18 cellular contexts compared by ENCODE assay signal in the genomic region with DNA sequence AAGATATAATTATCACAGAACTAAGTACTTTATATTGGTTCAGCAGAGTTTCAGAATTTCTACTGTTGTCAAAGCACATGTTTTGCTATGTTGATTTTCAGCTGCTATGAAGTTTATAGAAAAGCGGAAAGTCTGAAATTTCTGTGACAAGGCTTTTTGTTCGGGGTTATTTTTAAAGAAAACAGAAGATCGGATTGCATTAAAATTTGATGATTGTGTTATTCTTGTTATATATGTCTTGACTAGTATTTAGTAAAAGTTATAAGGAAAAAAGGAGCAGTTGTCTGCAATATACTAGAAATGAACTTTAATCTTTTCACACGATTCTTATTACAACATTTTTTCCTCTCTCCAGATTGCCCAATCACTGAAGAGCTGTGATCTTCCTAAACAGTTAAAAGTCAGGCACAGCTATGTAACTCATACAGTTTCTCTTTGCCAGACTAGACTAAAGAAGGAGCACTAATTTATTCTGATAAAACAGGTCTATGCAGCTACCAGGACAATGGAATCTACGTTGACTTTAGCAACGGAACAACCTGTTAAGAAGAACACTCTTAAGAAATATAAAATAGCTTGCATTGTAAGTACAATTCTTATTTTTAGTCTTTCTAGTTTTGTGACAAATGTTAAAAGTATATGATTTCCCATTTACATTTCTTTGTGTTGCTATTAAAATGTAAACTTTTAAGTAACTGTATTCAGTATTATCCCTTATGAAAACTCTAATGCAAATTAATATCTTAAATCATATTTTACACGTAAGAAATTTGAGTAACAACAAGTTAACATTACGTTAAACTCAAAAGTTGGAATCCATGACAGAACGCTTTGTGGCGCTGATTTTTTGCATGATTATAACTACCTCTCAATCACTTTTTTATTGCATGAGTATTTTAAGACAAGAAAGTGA. TPM values are rescaled to one million over a fixed set of nuclear protein-coding genes. Genes with fewer than 3 reads are reported as not detected.
DNase-seq lines count a peak whose midpoint lies in the region; ATAC-seq and TF ChIP-seq lines count a peak whose summit lies in the region.
"Had no signal": no experiment of that assay in that cellular context is flagged by ENCODE, and none has a peak within 500 bp of the region (broad histone marks: within the 10 kb centered on the region; RNA-seq: fewer than 3 reads in every experiment).

A gene (plus strand): TSS at position 423 of the 913 bp plus-strand sequence. CDS start 83 bp downstream, at position 506.

- TSS peak; percentile 84 for BruUV-seq in OCI-LY7 (replicated peaks; lab: Mats Ljungman, UMichigan)

- DNase-seq in ACHN (peak; percentile 53), OCI-LY7 (ENCODE audit: low spot score) (peak; percentile 50), colonic mucosa (no peak), mucosa of descending colon (peak in 1 of 3 donors; percentile 36), nucleus accumbens (lab: John Stamatoyannopoulos, UW) (no peak)
- DNase-seq: activated CD8-positive, alpha-beta T cell treated with anti-CD3 and anti-CD28 coated beads for 36 hours; activated gamma-delta T cell; brain microvascular endothelial cell; H9; heart left ventricle; KBM-7; left ventricle myocardium inferior; NCI-H187; NCI-H526 treated with DMSO at 0.1 percent for 48 hours; T-helper 9 cell had no signal

- POLR2A ChIA-PET in OCI-LY7 (lab: Charles Lee): interaction anchor here (0.6 to 2.0 kb wide), 3 partner anchors 9 to 18 kb away, joined by 4 to 13 read pairs (median 5); a partner anchor contains a TSS

- H3K36me3 ChIP-seq in OCI-LY7 (ENCODE audit: insufficient read depth, low read length): no peaks in the 10 kb centered on the region; the same call in 1 of the 2 replicates
- H3K36me3 ChIP-seq in colonic mucosa: no peaks in the 10 kb centered on the region
- no peaks in the 10 kb centered on the region for H3K36me3 ChIP-seq in mucosa of descending colon (ENCODE audit: low read depth)
- H3K36me3 ChIP-seq: brain microvascular endothelial cell, heart left ventricle, left ventricle myocardium inferior had no signal

- H3K9me3 ChIP-seq in OCI-LY7 (ENCODE audit: low read length): no peaks in the 10 kb centered on the region
- H3K9me3 ChIP-seq in colonic mucosa: no peaks in the 10 kb centered on the region
- no peaks in the 10 kb centered on the region for H3K9me3 ChIP-seq in mucosa of descending colon
- H3K9me3 ChIP-seq: heart left ventricle, left ventricle myocardium inferior had no signal

- H3K36me3 Mint-ChIP-seq in activated T-helper 17 cell treated with anti-CD3 and anti-CD28 coated beads, Interleukin-2, amount 50 U/mL, for 72 hours (ENCODE audit: low read depth): no peaks in the 10 kb centered on the region

- no peaks in the 10 kb centered on the region for H3K4me1 Mint-ChIP-seq in activated T-helper 17 cell treated with anti-CD3 and anti-CD28 coated beads, Interleukin-2, amount 50 U/mL, for 72 hours
- H3K4me1 Mint-ChIP-seq: H9 had no signal

- TF ChIP-seq CTCF in OCI-LY7 (conservative IDR thresholded peaks at IDR 0.05; ENCODE audit: low read length) (no peak), colonic mucosa (IDR thresholded peaks at IDR 0.05) (no peak), mucosa of descending colon (IDR thresholded peaks at IDR 0.05) (no peak)

- H3K9ac ChIP-seq in colonic mucosa (ENCODE audit: low read depth in 2 of 2, low read length in 2 of 2): no peak within 1 kb of the TSS

- CTCF ChIA-PET in OCI-LY7 (lab: Charles Lee; ENCODE audit: unreplicated experiment): interaction anchor here (2.1 kb wide), 1 partner anchor 9 kb away, joined by 13 read pairs; a partner anchor contains a TSS

- no peak within 1 kb of the TSS for H3K4me3 Mint-ChIP-seq in activated T-helper 17 cell treated with anti-CD3 and anti-CD28 coated beads, Interleukin-2, amount 50 U/mL, for 72 hours
- H3K4me3 Mint-ChIP-seq: activated CD8-positive, alpha-beta T cell treated with anti-CD3 and anti-CD28 coated beads for 36 hours; H9 had no signal

- H3K27me3 ChIP-seq in colonic mucosa: no peaks in the 10 kb centered on the region
- H3K27me3 ChIP-seq: brain microvascular endothelial cell, heart left ventricle had no signal

- H3K4me1 ChIP-seq in OCI-LY7 (ENCODE audit: insufficient read depth, low read length, poor library complexity, severe bottlenecking) (peaks cover 36% of the 10 kb centered on the region), colonic mucosa (no peaks in the 10 kb centered on the region), mucosa of descending colon (ENCODE audit: low read depth) (no peaks in the 10 kb centered on the region)
- H3K4me1 ChIP-seq: heart left ventricle, left ventricle myocardium inferior had no signal

- H3K4me3 ChIP-seq in OCI-LY7 (ENCODE audit: low read depth, low read length, poor library complexity, severe bottlenecking): peak within 1 kb of the TSS; percentile 62
- H3K4me3 ChIP-seq in colonic mucosa: peak within 1 kb of the TSS; percentile 8
- H3K4me3 ChIP-seq in mucosa of descending colon: no peak within 1 kb of the TSS
- H3K4me3 ChIP-seq: heart left ventricle, left ventricle myocardium inferior had no signal

- H2AFZ ChIP-seq in OCI-LY7 (ENCODE audit: low read length): peak within 1 kb of the TSS; percentile 93

- peak within 1 kb of the TSS; percentile 60 for H3K4me2 ChIP-seq in OCI-LY7 (ENCODE audit: low read length)

- ATAC-seq in mucosa of descending colon (peak; percentile 94), GM18520 (IDR thresholded peaks at IDR 0.05; ENCODE audit: unreplicated experiment) (no peak), HG02885 (IDR thresholded peaks at IDR 0.05; ENCODE audit: poor library complexity, unreplicated experiment) (no peak)
- no peak for ATAC-seq in activated T-helper 17 cell treated with anti-CD3 and anti-CD28 coated beads, Interleukin-2, amount 50 U/mL, for 72 hours (replicated peaks)
- ATAC-seq: activated CD8-positive, alpha-beta T cell treated with anti-CD3 and anti-CD28 coated beads for 36 hours; heart left ventricle had no signal

- intact Hi-C loops in OCI-LY7 (cut with micrococcal nuclease; ENCODE audit: unreplicated experiment): no loop called here
- intact Hi-C loops in colonic mucosa (cut with DNase I): no loop called here
- intact Hi-C loops in mucosa of descending colon (cut with DNase I, micrococcal nuclease): no loop called here

- no peaks in the 10 kb centered on the region for H4K20me1 ChIP-seq in OCI-LY7 (ENCODE audit: insufficient read depth, low read length)

- H3K27me3 Mint-ChIP-seq in activated T-helper 17 cell treated with anti-CD3 and anti-CD28 coated beads, Interleukin-2, amount 50 U/mL, for 72 hours: no peaks in the 10 kb centered on the region
- H3K27me3 Mint-ChIP-seq: activated CD8-positive, alpha-beta T cell treated with anti-CD3 and anti-CD28 coated beads for 36 hours had no signal

- H3K9me3 Mint-ChIP-seq in activated T-helper 17 cell treated with anti-CD3 and anti-CD28 coated beads, Interleukin-2, amount 50 U/mL, for 72 hours: no peaks in the 10 kb centered on the region
- H3K9me3 Mint-ChIP-seq: activated CD8-positive, alpha-beta T cell treated with anti-CD3 and anti-CD28 coated beads for 36 hours; H9 had no signal

- no peak within 1 kb of the TSS for H3K27ac Mint-ChIP-seq in activated T-helper 17 cell treated with anti-CD3 and anti-CD28 coated beads, Interleukin-2, amount 50 U/mL, for 72 hours
- H3K27ac Mint-ChIP-seq: activated CD8-positive, alpha-beta T cell treated with anti-CD3 and anti-CD28 coated beads for 36 hours; H9 had no signal

- in situ Hi-C loops in ACHN (cut with HindIII; ENCODE audit: low pct_ligation_motif_present, low pct_unique_long_range_greater_than_20kb, low sequenced_read_pairs): no loop called here

- no peaks in the 10 kb centered on the region for H3K79me2 ChIP-seq in OCI-LY7 (ENCODE audit: insufficient read depth, low read depth, low read length)

- peak within 1 kb of the TSS; percentile 26 for H3K27ac ChIP-seq in OCI-LY7 (ENCODE audit: low read depth, low read length, poor library complexity, severe bottlenecking)
- peak within 1 kb of the TSS; percentile 19 for H3K27ac ChIP-seq in colonic mucosa
- H3K27ac ChIP-seq: brain microvascular endothelial cell, heart left ventricle, left ventricle myocardium inferior had no signal

- H3K9me2 ChIP-seq in OCI-LY7 (ENCODE audit: insufficient read depth, low read length): no peaks in the 10 kb centered on the region

RNA-seq across cellular contexts. Expression of the gene that starts here (rescaled TPM):
- 2.3 and 2.7 TPM in 2 replicates for total RNA-seq in OCI-LY7 (2014; rRNA removed; shearing (Covaris generic))
- total RNA-seq in OCI-LY7 (2022) (1.3 and 1.8 TPM in 2 replicates), colonic mucosa (10 to 100 TPM; 11.5 to 21.4 TPM), mucosa of descending colon (10 to 100 TPM in 2 of 3 donors, 1 to 10 TPM in 1; 6.6 to 22.8 (median 19.5) TPM)
- total RNA-seq in activated T-helper 17 cell treated with anti-CD3 and anti-CD28 coated beads, Interleukin-2, amount 50 U/mL, for 72 hours: under 1 TPM; 0.19 to 0.45 TPM

Comparison
In these comparisons a context has a peak if more than half of its experiments do, and no peak if none do; other contexts are left out.
1. DNase-seq: peak in ACHN (single experiment) and OCI-LY7 (single experiment); none in colonic mucosa (single experiment) and nucleus accumbens (0 of 56).